14 cellular contexts compared by ENCODE assay signal in genomic region chr2:11699686-11700670, GRCh38. TPM values are rescaled to one million over a fixed set of nuclear protein-coding genes. Genes with fewer than 3 reads are reported as not detected.
"Had no signal": no experiment of that assay in that cellular context is flagged by ENCODE, and none has a peak within 500 bp of the region (broad histone marks: within the 10 kb centered on the region; RNA-seq: fewer than 3 reads in every experiment).

No MANE protein-coding gene starts in this region.

- H3K9me3 Mint-ChIP-seq: activated CD8-positive, alpha-beta T cell treated with anti-CD3 and anti-CD28 coated beads for 36 hours; activated naive CD4-positive, alpha-beta T cell treated with anti-CD3 and anti-CD28 coated beads for 36 hours; activated T-helper 1 cell treated with anti-CD3 and anti-CD28 coated beads, Interleukin-12 subunit alpha, Interleukin-12 subunit beta, Interleukin-2, Interleukin-4 antibody, amounts not matched to agents 30 ng/mL and 10 ng/mL and 1 ng/mL, durations not matched to agents 14 hours and 24 hours and 36 hours; naive thymus-derived CD4-positive, alpha-beta T cell; stimulated activated effector memory CD8-positive, alpha-beta T cell treated with anti-CD3 and anti-CD28 coated beads, Interleukin-12 subunit alpha, Interleukin-12 subunit beta, amount 100 ng/mL, for 72 hours had no signal

- DNase-seq: activated CD4-positive, CD25-positive, alpha-beta regulatory T cell treated with anti-CD3 and anti-CD28 coated beads, Interleukin-2, amount 50 U/mL, for 72 hours; activated CD8-positive, alpha-beta memory T cell treated with anti-CD3 and anti-CD28 coated beads, Interleukin-2, amount 50 U/mL, for 48 hours; activated CD8-positive, alpha-beta T cell treated with anti-CD3 and anti-CD28 coated beads for 36 hours; activated naive CD4-positive, alpha-beta T cell treated with anti-CD3 and anti-CD28 coated beads for 36 hours; naive thymus-derived CD4-positive, alpha-beta T cell; SW 1271; trophoblast cell had no signal

- H3K36me3 Mint-ChIP-seq: naive thymus-derived CD4-positive, alpha-beta T cell; stimulated activated effector memory CD8-positive, alpha-beta T cell treated with anti-CD3 and anti-CD28 coated beads, Interleukin-12 subunit alpha, Interleukin-12 subunit beta, amount 100 ng/mL, for 72 hours had no signal

- ATAC-seq: activated CD8-positive, alpha-beta T cell treated with anti-CD3 and anti-CD28 coated beads for 36 hours; naive thymus-derived CD4-positive, alpha-beta T cell; stimulated activated effector memory CD8-positive, alpha-beta T cell treated with anti-CD3 and anti-CD28 coated beads, Interleukin-12 subunit alpha, Interleukin-12 subunit beta, amount 100 ng/mL, for 72 hours had no signal

- H3K4me1 Mint-ChIP-seq: stimulated activated effector memory CD8-positive, alpha-beta T cell treated with anti-CD3 and anti-CD28 coated beads, Interleukin-12 subunit alpha, Interleukin-12 subunit beta, amount 100 ng/mL, for 72 hours had no signal

- H3K27me3 ChIP-seq: right atrium auricular region had no signal

- H3K4me3 ChIP-seq: right atrium auricular region had no signal

- H3K27me3 Mint-ChIP-seq: activated CD8-positive, alpha-beta T cell treated with anti-CD3 and anti-CD28 coated beads for 36 hours had no signal

- H3K9me3 ChIP-seq: neutrophil, right atrium auricular region had no signal

- H3K36me3 ChIP-seq: neutrophil, right atrium auricular region had no signal

- H3K27ac ChIP-seq: neutrophil had no signal

- H3K27ac Mint-ChIP-seq: activated CD8-positive, alpha-beta T cell treated with anti-CD3 and anti-CD28 coated beads for 36 hours; activated naive CD4-positive, alpha-beta T cell treated with anti-CD3 and anti-CD28 coated beads for 36 hours; activated T-helper 1 cell treated with anti-CD3 and anti-CD28 coated beads, Interleukin-12 subunit alpha, Interleukin-12 subunit beta, Interleukin-2, Interleukin-4 antibody, amounts not matched to agents 30 ng/mL and 10 ng/mL and 1 ng/mL, durations not matched to agents 14 hours and 24 hours and 36 hours; naive thymus-derived CD4-positive, alpha-beta T cell; stimulated activated effector memory CD8-positive, alpha-beta T cell treated with anti-CD3 and anti-CD28 coated beads, Interleukin-12 subunit alpha, Interleukin-12 subunit beta, amount 100 ng/mL, for 72 hours had no signal

- H3K4me3 Mint-ChIP-seq: activated CD8-positive, alpha-beta T cell treated with anti-CD3 and anti-CD28 coated beads for 36 hours; activated naive CD4-positive, alpha-beta T cell treated with anti-CD3 and anti-CD28 coated beads for 36 hours; activated T-helper 1 cell treated with anti-CD3 and anti-CD28 coated beads, Interleukin-12 subunit alpha, Interleukin-12 subunit beta, Interleukin-2, Interleukin-4 antibody, amounts not matched to agents 30 ng/mL and 10 ng/mL and 1 ng/mL, durations not matched to agents 14 hours and 24 hours and 36 hours; naive thymus-derived CD4-positive, alpha-beta T cell; stimulated activated effector memory CD8-positive, alpha-beta T cell treated with anti-CD3 and anti-CD28 coated beads, Interleukin-12 subunit alpha, Interleukin-12 subunit beta, amount 100 ng/mL, for 72 hours had no signal

RNA-seq across cellular contexts. Expression of gene NTSR2, which starts 30.0 kb away (rescaled TPM):
- total RNA-seq: activated CD8-positive, alpha-beta T cell treated with anti-CD3 and anti-CD28 coated beads for 36 hours; activated naive CD4-positive, alpha-beta T cell treated with anti-CD3 and anti-CD28 coated beads for 36 hours; activated T-helper 1 cell treated with anti-CD3 and anti-CD28 coated beads, Interleukin-12 subunit alpha, Interleukin-12 subunit beta, Interleukin-2, Interleukin-4 antibody, amounts not matched to agents 30 ng/mL and 10 ng/mL and 1 ng/mL, durations not matched to agents 14 hours and 24 hours and 36 hours; astrocyte; kidney epithelial cell; lower leg skin; naive thymus-derived CD4-positive, alpha-beta T cell; right atrium auricular region had no signal
- polyA plus RNA-seq: naive thymus-derived CD4-positive, alpha-beta T cell had no signal
